Comparison of ENCODE assay signal across 9 cellular contexts in the genomic region with DNA sequence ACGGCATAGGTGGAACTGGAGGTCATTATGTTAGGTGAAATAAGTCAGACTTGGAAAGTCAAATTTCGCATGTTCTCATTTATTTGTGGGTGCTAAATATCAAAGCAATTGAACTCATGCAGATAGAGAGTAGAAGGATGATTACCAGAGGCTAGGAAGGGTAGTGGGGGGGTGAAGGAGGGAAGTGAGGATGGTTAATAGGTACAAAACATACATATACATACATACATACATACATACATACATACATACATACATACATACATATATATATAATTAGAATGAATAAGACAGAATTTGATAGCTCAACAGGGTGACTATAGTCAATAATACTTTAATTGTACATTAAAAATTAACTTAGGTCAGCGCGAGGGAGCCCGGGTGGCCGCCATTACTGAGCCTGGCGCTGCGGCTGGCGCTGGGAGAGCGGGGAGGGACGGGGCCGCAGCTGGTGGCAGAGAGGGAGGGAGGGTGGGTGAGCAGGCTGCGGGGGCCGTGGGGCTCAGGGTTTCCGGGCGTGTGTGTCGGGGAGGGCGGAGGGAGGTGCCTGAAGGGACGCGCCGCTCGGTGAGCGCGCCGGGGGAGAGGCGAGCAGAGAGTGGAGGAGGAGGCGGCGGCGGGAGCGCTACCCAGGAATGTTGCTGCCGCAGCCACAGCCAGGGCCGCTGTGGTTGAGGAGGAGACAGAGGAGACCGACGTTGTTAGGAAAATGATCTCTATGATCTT.
DNase-seq lines count a peak whose midpoint lies in the region; ATAC-seq and TF ChIP-seq lines count a peak whose summit lies in the region.
"Had no signal": no experiment of that assay in that cellular context is flagged by ENCODE, and none has a peak within 500 bp of the region (broad histone marks: within the 10 kb centered on the region; RNA-seq: fewer than 3 reads in every experiment).

No MANE protein-coding gene starts in this region.

- POLR2A ChIA-PET in CD4-positive, alpha-beta T cell (lab: Charles Lee): no interaction called here

- H3K36me3 ChIP-seq in gastroesophageal sphincter: no peaks in the 10 kb centered on the region

- peaks cover 5 to 12% (median 8%) of the 10 kb centered on the region in 3 donors for H3K4me1 ChIP-seq in gastroesophageal sphincter

- no peak for TF ChIP-seq CTCF in gastroesophageal sphincter (IDR thresholded peaks at IDR 0.05)
- no peak for TF ChIP-seq CTCF in CD4-positive, alpha-beta T cell (IDR thresholded peaks at IDR 0.05)

- H3K27ac Mint-ChIP-seq in CD4-positive, alpha-beta T cell: no peak overlapping the region
- H3K27ac Mint-ChIP-seq: activated naive CD4-positive, alpha-beta T cell treated with anti-CD3 and anti-CD28 coated beads, Interleukin-2, amount 50 U/mL, for 72 hours had no signal

- TF ChIP-seq EP300 in Ishikawa (IDR thresholded peaks at IDR 0.05; ENCODE audit: borderline replicate concordance) (peak; percentile 14; the same call in 1 of the 2 replicates), gastroesophageal sphincter (IDR thresholded peaks at IDR 0.05) (no peak)

- H3K4me3 Mint-ChIP-seq in CD4-positive, alpha-beta T cell: no peak overlapping the region

- CTCF ChIA-PET in CD4-positive, alpha-beta T cell (lab: Charles Lee): no interaction called here

- peaks cover 17% of the 10 kb centered on the region for H3K9me3 Mint-ChIP-seq in CD4-positive, alpha-beta T cell

- TF ChIP-seq POLR2A in gastroesophageal sphincter (IDR thresholded peaks at IDR 0.05): no peak

- peak overlapping the region; percentile 12 to 86 (median 79) for H3K27ac ChIP-seq in gastroesophageal sphincter
- H3K27ac ChIP-seq in CD4-positive, alpha-beta T cell (ENCODE audit: low read depth, low read length): no peak overlapping the region

- H3K27me3 ChIP-seq in gastroesophageal sphincter: no peaks in the 10 kb centered on the region
- H3K27me3 ChIP-seq in CD4-positive, alpha-beta T cell (ENCODE audit: control insufficient read depth, insufficient read depth, low read length): peaks cover 3% of the 10 kb centered on the region

- peak overlapping the region; percentile 42 to 52 for H3K4me3 ChIP-seq in gastroesophageal sphincter

- WGBS in gastroesophageal sphincter (ENCODE audit: low coverage in 1 of 2), 2 donors: 11 to 13% methylated on average over 13 to 17 of the region's 34 CpGs

- H3K36me3 Mint-ChIP-seq in CD4-positive, alpha-beta T cell (ENCODE audit: low read depth): no peaks in the 10 kb centered on the region

- TF ChIP-seq RAD21 in Ishikawa (IDR thresholded peaks at IDR 0.05; ENCODE audit: low read depth): no peak

- peaks cover 58% of the 10 kb centered on the region for H3K27me3 Mint-ChIP-seq in CD4-positive, alpha-beta T cell

- intact Hi-C loops in CD4-positive, alpha-beta T cell (cut with DNase I, micrococcal nuclease): no loop called here

- peaks cover 0 to 5% (median 0%) of the 10 kb centered on the region in 3 donors for H3K9me3 ChIP-seq in gastroesophageal sphincter
- H3K9me3 ChIP-seq in CD4-positive, alpha-beta T cell (ENCODE audit: control insufficient read depth, low read length): peaks cover 8% of the 10 kb centered on the region

- peak; percentile 84 for DNase-seq in AG08396 (ENCODE audit: low spot score)
- DNase-seq in SW 1271 (lab: John Stamatoyannopoulos, UW): peak; percentile 45 to 55
- DNase-seq in non-pigmented ciliary epithelial cell (ENCODE audit: low read depth): peak; percentile 22
- DNase-seq in activated gamma-delta T cell (lab: John Stamatoyannopoulos, UW): no peak
- no peak for DNase-seq in NCI-H446 treated with DMSO at 0.1 percent for 48 hours (lab: John Stamatoyannopoulos, UW)
- no peak for DNase-seq in CD4-positive, alpha-beta T cell

- H3K4me1 Mint-ChIP-seq in CD4-positive, alpha-beta T cell (ENCODE audit: low read depth): no peaks in the 10 kb centered on the region

- ATAC-seq in gastroesophageal sphincter: peak; percentile 96
- no peak for ATAC-seq in CD4-positive, alpha-beta T cell (ENCODE audit: poor library complexity)

TF ChIP-seq in Ishikawa, 13 proteins besides CTCF, POLR2A, EP300 and RAD21:
- TF ChIP-seq CREB1 (IDR thresholded peaks at IDR 0.05; ENCODE audit: low read depth) (no peak), TAF1 (IDR thresholded peaks at IDR 0.05; ENCODE audit: low read depth) (peak; percentile 56; the same call in 1 of the 2 replicates), YY1 (IDR thresholded peaks at IDR 0.05; ENCODE audit: low read depth) (peak; percentile 87), TCF12 (IDR thresholded peaks at IDR 0.05; ENCODE audit: low read depth) (0 out of 2 replicates have a peak, but pooled peaks have one; percentile 34), EGR1 (IDR thresholded peaks at IDR 0.05) (0 out of 2 replicates have a peak, but pooled peaks have one; percentile 6), TEAD4 (IDR thresholded peaks at IDR 0.05) (peak; percentile 76)
- TF ChIP-seq, protein P1, sequence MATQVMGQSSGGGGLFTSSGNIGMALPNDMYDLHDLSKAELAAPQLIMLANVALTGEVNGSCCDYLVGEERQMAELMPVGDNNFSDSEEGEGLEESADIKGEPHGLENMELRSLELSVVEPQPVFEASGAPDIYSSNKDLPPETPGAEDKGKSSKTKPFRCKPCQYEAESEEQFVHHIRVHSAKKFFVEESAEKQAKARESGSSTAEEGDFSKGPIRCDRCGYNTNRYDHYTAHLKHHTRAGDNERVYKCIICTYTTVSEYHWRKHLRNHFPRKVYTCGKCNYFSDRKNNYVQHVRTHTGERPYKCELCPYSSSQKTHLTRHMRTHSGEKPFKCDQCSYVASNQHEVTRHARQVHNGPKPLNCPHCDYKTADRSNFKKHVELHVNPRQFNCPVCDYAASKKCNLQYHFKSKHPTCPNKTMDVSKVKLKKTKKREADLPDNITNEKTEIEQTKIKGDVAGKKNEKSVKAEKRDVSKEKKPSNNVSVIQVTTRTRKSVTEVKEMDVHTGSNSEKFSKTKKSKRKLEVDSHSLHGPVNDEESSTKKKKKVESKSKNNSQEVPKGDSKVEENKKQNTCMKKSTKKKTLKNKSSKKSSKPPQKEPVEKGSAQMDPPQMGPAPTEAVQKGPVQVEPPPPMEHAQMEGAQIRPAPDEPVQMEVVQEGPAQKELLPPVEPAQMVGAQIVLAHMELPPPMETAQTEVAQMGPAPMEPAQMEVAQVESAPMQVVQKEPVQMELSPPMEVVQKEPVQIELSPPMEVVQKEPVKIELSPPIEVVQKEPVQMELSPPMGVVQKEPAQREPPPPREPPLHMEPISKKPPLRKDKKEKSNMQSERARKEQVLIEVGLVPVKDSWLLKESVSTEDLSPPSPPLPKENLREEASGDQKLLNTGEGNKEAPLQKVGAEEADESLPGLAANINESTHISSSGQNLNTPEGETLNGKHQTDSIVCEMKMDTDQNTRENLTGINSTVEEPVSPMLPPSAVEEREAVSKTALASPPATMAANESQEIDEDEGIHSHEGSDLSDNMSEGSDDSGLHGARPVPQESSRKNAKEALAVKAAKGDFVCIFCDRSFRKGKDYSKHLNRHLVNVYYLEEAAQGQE (IDR thresholded peaks at IDR 0.05; ENCODE audit: low read depth): no peak

Comparison
In these comparisons a context has a peak if more than half of its experiments do, and no peak if none do; other contexts are left out.
1. DNase-seq: peak in AG08396 (single experiment), SW 1271 (2 of 2) and non-pigmented ciliary epithelial cell (single experiment); none in activated gamma-delta T cell (single experiment), NCI-H446 treated with DMSO at 0.1 percent for 48 hours (single experiment) and CD4-positive, alpha-beta T cell (0 of 10).